Comparison of ENCODE assay signal across 1 cellular context in the genomic region with DNA sequence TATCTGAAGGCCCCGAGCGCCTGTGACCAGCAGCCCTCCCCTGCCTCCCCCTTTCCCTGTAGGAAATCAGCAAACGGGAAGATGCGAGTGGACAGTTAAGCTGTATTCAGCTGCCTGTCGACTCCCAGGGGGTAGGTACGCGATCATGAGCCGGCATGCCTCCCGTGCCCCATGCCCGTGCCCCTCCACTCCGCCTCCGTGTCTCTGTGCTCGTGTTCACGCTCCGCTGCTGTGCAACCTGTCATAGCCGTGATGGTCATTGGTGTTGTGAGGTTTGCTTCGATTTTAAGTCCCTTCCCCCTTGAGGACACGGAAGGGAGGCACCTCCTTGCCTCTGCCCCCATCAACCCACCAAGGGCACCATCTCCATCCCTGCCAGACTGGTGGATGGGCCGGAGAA.
TF ChIP-seq lines count a peak whose summit lies in the region.

No MANE protein-coding gene starts in this region.

TF ChIP-seq in IMR-90, 13 proteins besides CTCF, POLR2A, EP300 and RAD21:
- TF ChIP-seq FOS (IDR thresholded peaks at IDR 0.05; ENCODE audit: low read depth, low read length) (no peak), MAZ (IDR thresholded peaks at IDR 0.05; ENCODE audit: borderline replicate concordance, low read depth, low read length) (no peak), SMC3 (IDR thresholded peaks at IDR 0.05; ENCODE audit: low read depth, low read length) (no peak), BHLHE40 (IDR thresholded peaks at IDR 0.05; ENCODE audit: low read depth, low read length) (no peak), CHD1 (IDR thresholded peaks at IDR 0.05; ENCODE audit: low read depth, low read length) (no peak), RFX5 (IDR thresholded peaks at IDR 0.05; ENCODE audit: low read depth, low read length) (no peak), MXI1 (IDR thresholded peaks at IDR 0.05; ENCODE audit: borderline replicate concordance, low read depth, low read length) (no peak), CEBPB (IDR thresholded peaks at IDR 0.05; ENCODE audit: low read depth, low read length) (no peak), NFE2L2 (IDR thresholded peaks at IDR 0.05; ENCODE audit: low read depth, low read length) (no peak), MAFK (IDR thresholded peaks at IDR 0.05; ENCODE audit: low read depth, low read length) (no peak), RCOR1 (IDR thresholded peaks at IDR 0.05; ENCODE audit: insufficient replicate concordance, low read length) (no peak)
- TF ChIP-seq, protein P1, sequence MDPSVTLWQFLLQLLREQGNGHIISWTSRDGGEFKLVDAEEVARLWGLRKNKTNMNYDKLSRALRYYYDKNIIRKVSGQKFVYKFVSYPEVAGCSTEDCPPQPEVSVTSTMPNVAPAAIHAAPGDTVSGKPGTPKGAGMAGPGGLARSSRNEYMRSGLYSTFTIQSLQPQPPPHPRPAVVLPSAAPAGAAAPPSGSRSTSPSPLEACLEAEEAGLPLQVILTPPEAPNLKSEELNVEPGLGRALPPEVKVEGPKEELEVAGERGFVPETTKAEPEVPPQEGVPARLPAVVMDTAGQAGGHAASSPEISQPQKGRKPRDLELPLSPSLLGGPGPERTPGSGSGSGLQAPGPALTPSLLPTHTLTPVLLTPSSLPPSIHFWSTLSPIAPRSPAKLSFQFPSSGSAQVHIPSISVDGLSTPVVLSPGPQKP (IDR thresholded peaks at IDR 0.05; ENCODE audit: borderline replicate concordance, low read depth, low read length), result no peak
- TF ChIP-seq, protein P2, sequence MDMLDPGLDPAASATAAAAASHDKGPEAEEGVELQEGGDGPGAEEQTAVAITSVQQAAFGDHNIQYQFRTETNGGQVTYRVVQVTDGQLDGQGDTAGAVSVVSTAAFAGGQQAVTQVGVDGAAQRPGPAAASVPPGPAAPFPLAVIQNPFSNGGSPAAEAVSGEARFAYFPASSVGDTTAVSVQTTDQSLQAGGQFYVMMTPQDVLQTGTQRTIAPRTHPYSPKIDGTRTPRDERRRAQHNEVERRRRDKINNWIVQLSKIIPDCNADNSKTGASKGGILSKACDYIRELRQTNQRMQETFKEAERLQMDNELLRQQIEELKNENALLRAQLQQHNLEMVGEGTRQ (IDR thresholded peaks at IDR 0.05; ENCODE audit: low read depth, low read length), result no peak
